Comparison of ENCODE assay signal across 1 cellular context in genomic region chr15:32998979-32999677, GRCh38.
TF ChIP-seq lines count a peak whose summit lies in the region.

No MANE protein-coding gene starts in this region.

TF ChIP-seq in HepG2, 621 proteins besides CTCF, POLR2A, EP300 and RAD21 (continued from another document):
- no peak for TF ChIP-seq SNAPC4 (CRISPR knock-in tag; IDR thresholded peaks at IDR 0.05)
- 0 out of 4 replicates have a peak, but pooled peaks of 1 of the 2 experiments have one; percentile 2 for TF ChIP-seq MAFK (conservative IDR thresholded peaks at IDR 0.05 in 1 of 2, IDR thresholded peaks at IDR 0.05 in 1 of 2; ENCODE audit: low read length in 2 of 2)
- TF ChIP-seq ZFYVE20 (CRISPR knock-in tag; IDR thresholded peaks at IDR 0.05; ENCODE audit: borderline replicate concordance, low read depth) = no peak
- TF ChIP-seq MAFF (IDR thresholded peaks at IDR 0.05; ENCODE audit: low read depth, low read length) = 0 out of 2 replicates have a peak, but pooled peaks have one; percentile 28
- no peak for TF ChIP-seq ELF1 (CRISPR knock-in tag; IDR thresholded peaks at IDR 0.05)
- TF ChIP-seq ZBTB20 (CRISPR knock-in tag; IDR thresholded peaks at IDR 0.05; ENCODE audit: borderline replicate concordance, low read depth) = no peak
